In the genomic region with DNA sequence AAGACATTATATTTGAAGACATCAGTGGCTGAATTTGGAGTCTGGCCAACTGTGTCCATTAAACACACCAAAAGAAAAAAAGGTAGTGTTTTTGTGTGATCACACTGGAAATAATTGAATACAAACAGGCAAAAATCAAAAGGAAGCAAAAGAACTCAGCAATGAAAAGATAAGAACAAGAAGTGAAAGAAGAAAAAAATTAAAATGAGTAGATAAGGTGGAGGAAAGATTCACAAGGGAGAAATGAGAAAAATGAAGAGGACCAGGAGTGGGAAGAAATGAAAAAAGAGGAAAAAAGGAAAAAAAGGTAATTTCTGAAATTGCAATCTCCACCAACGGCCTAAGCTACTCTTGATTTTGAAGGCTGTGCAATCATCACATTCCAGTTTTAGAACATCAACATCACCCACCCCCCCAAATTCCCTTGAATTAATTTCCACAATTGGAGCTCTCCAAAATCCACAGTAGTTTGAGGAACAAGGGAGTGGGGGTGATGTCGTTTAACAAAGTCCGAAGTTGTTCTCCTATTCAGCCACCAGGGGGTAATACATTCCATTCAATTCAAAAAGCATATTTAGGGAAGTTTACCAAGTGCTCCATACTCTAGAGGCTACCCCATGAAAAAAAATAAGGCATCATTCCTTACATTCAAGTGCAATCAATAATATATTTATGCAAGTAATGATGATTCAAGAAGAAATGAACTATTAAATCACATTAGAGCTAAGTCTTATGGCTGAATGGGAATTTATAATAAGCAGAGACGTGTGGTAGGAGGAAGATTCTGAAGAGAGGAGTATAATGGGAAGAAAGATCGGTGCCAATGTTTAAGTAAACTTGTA, we compare ENCODE assay signal across 1 cellular context.
TF ChIP-seq lines count a peak whose summit lies in the region.

No MANE protein-coding gene starts in this region.

TF ChIP-seq in HEK293, 187 proteins besides CTCF, POLR2A, EP300 and RAD21 (continued from another document):
- TF ChIP-seq, protein P1, sequence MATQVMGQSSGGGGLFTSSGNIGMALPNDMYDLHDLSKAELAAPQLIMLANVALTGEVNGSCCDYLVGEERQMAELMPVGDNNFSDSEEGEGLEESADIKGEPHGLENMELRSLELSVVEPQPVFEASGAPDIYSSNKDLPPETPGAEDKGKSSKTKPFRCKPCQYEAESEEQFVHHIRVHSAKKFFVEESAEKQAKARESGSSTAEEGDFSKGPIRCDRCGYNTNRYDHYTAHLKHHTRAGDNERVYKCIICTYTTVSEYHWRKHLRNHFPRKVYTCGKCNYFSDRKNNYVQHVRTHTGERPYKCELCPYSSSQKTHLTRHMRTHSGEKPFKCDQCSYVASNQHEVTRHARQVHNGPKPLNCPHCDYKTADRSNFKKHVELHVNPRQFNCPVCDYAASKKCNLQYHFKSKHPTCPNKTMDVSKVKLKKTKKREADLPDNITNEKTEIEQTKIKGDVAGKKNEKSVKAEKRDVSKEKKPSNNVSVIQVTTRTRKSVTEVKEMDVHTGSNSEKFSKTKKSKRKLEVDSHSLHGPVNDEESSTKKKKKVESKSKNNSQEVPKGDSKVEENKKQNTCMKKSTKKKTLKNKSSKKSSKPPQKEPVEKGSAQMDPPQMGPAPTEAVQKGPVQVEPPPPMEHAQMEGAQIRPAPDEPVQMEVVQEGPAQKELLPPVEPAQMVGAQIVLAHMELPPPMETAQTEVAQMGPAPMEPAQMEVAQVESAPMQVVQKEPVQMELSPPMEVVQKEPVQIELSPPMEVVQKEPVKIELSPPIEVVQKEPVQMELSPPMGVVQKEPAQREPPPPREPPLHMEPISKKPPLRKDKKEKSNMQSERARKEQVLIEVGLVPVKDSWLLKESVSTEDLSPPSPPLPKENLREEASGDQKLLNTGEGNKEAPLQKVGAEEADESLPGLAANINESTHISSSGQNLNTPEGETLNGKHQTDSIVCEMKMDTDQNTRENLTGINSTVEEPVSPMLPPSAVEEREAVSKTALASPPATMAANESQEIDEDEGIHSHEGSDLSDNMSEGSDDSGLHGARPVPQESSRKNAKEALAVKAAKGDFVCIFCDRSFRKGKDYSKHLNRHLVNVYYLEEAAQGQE (tag by site-specific recombination; IDR thresholded peaks at IDR 0.05), result peak; percentile 77
- TF ChIP-seq ZNF654 (tag by site-specific recombination; IDR thresholded peaks at IDR 0.05; ENCODE audit: low read depth), result peak; percentile 63
- no peak for TF ChIP-seq ZNF510 (tag by site-specific recombination; IDR thresholded peaks at IDR 0.05; ENCODE audit: insufficient replicate concordance)
- no peak for TF ChIP-seq ZNF292 (tag by site-specific recombination; IDR thresholded peaks at IDR 0.05; ENCODE audit: borderline replicate concordance, low read depth)
- TF ChIP-seq ZNF202 (tag by site-specific recombination; IDR thresholded peaks at IDR 0.05; ENCODE audit: borderline replicate concordance), result no peak
- TF ChIP-seq ZNF621 (tag by site-specific recombination; IDR thresholded peaks at IDR 0.05), result no peak
- TF ChIP-seq ZFP3 (tag by site-specific recombination; IDR thresholded peaks at IDR 0.05; ENCODE audit: low read depth), result no peak
- TF ChIP-seq, protein P2, sequence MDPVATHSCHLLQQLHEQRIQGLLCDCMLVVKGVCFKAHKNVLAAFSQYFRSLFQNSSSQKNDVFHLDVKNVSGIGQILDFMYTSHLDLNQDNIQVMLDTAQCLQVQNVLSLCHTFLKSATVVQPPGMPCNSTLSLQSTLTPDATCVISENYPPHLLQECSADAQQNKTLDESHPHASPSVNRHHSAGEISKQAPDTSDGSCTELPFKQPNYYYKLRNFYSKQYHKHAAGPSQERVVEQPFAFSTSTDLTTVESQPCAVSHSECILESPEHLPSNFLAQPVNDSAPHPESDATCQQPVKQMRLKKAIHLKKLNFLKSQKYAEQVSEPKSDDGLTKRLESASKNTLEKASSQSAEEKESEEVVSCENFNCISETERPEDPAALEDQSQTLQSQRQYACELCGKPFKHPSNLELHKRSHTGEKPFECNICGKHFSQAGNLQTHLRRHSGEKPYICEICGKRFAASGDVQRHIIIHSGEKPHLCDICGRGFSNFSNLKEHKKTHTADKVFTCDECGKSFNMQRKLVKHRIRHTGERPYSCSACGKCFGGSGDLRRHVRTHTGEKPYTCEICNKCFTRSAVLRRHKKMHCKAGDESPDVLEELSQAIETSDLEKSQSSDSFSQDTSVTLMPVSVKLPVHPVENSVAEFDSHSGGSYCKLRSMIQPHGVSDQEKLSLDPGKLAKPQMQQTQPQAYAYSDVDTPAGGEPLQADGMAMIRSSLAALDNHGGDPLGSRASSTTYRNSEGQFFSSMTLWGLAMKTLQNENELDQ (tag by site-specific recombination; IDR thresholded peaks at IDR 0.05; ENCODE audit: low read depth), result no peak
- TF ChIP-seq, protein P3, sequence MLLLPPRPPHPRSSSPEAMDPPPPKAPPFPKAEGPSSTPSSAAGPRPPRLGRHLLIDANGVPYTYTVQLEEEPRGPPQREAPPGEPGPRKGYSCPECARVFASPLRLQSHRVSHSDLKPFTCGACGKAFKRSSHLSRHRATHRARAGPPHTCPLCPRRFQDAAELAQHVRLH (tag by site-specific recombination; IDR thresholded peaks at IDR 0.05), result no peak
- TF ChIP-seq ZNF585B (tag by site-specific recombination; IDR thresholded peaks at IDR 0.05), result no peak
- TF ChIP-seq, protein P4, sequence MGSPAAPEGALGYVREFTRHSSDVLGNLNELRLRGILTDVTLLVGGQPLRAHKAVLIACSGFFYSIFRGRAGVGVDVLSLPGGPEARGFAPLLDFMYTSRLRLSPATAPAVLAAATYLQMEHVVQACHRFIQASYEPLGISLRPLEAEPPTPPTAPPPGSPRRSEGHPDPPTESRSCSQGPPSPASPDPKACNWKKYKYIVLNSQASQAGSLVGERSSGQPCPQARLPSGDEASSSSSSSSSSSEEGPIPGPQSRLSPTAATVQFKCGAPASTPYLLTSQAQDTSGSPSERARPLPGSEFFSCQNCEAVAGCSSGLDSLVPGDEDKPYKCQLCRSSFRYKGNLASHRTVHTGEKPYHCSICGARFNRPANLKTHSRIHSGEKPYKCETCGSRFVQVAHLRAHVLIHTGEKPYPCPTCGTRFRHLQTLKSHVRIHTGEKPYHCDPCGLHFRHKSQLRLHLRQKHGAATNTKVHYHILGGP (tag by site-specific recombination; IDR thresholded peaks at IDR 0.05), result no peak
- no peak for TF ChIP-seq ZNF596 (tag by site-specific recombination; IDR thresholded peaks at IDR 0.05)
- no peak for TF ChIP-seq ZFP69B (tag by site-specific recombination; IDR thresholded peaks at IDR 0.05)
- TF ChIP-seq, protein P5, sequence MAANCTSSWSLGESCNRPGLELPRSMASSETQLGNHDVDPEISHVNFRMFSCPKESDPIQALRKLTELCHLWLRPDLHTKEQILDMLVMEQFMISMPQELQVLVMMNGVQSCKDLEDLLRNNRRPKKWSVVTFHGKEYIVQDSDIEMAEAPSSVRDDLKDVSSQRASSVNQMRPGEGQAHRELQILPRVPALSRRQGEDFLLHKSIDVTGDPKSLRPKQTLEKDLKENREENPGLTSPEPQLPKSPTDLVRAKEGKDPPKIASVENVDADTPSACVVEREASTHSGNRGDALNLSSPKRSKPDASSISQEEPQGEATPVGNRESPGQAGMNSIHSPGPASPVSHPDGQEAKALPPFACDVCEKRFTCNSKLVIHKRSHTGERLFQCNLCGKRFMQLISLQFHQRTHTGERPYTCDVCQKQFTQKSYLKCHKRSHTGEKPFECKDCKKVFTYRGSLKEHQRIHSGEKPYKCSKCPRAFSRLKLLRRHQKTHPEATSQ (tag by site-specific recombination; IDR thresholded peaks at IDR 0.05), result no peak
- TF ChIP-seq, protein P6, sequence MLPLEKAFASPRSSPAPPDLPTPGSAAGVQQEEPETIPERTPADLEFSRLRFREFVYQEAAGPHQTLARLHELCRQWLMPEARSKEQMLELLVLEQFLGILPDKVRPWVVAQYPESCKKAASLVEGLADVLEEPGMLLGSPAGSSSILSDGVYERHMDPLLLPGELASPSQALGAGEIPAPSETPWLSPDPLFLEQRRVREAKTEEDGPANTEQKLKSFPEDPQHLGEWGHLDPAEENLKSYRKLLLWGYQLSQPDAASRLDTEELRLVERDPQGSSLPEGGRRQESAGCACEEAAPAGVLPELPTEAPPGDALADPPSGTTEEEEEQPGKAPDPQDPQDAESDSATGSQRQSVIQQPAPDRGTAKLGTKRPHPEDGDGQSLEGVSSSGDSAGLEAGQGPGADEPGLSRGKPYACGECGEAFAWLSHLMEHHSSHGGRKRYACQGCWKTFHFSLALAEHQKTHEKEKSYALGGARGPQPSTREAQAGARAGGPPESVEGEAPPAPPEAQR (tag by site-specific recombination; IDR thresholded peaks at IDR 0.05), result no peak
- TF ChIP-seq ZNF266 (tag by site-specific recombination; IDR thresholded peaks at IDR 0.05; ENCODE audit: low read depth), result no peak
- TF ChIP-seq, protein P7, sequence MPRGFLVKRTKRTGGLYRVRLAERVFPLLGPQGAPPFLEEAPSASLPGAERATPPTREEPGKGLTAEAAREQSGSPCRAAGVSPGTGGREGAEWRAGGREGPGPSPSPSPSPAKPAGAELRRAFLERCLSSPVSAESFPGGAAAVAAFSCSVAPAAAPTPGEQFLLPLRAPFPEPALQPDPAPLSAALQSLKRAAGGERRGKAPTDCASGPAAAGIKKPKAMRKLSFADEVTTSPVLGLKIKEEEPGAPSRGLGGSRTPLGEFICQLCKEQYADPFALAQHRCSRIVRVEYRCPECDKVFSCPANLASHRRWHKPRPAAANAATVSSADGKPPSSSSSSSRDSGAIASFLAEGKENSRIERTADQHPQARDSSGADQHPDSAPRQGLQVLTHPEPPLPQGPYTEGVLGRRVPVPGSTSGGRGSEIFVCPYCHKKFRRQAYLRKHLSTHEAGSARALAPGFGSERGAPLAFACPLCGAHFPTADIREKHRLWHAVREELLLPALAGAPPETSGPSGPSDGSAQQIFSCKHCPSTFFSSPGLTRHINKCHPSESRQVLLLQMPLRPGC (tag by site-specific recombination; IDR thresholded peaks at IDR 0.05), result no peak
- no peak for TF ChIP-seq ZSCAN30 (tag by site-specific recombination; IDR thresholded peaks at IDR 0.05)
- TF ChIP-seq SCRT2 (tag by site-specific recombination; IDR thresholded peaks at IDR 0.05), result no peak
- no peak for TF ChIP-seq ZNF426 (tag by site-specific recombination; IDR thresholded peaks at IDR 0.05)
- no peak for TF ChIP-seq ZNF76 (tag by site-specific recombination; IDR thresholded peaks at IDR 0.05; ENCODE audit: borderline replicate concordance, low read depth)
- TF ChIP-seq PRDM1 (tag by site-specific recombination; IDR thresholded peaks at IDR 0.05), result no peak
- TF ChIP-seq ZNF223 (tag by site-specific recombination; IDR thresholded peaks at IDR 0.05), result no peak
- TF ChIP-seq ZSCAN23 (tag by site-specific recombination; IDR thresholded peaks at IDR 0.05), result no peak
- no peak for TF ChIP-seq MZF1 (tag by site-specific recombination; IDR thresholded peaks at IDR 0.05; ENCODE audit: borderline replicate concordance)
- no peak for TF ChIP-seq ZNF239 (tag by site-specific recombination; IDR thresholded peaks at IDR 0.05)
- no peak for TF ChIP-seq ZNF146 (tag by site-specific recombination; IDR thresholded peaks at IDR 0.05)
